Comparison of ENCODE assay signal across 8 cellular contexts in the genomic region with DNA sequence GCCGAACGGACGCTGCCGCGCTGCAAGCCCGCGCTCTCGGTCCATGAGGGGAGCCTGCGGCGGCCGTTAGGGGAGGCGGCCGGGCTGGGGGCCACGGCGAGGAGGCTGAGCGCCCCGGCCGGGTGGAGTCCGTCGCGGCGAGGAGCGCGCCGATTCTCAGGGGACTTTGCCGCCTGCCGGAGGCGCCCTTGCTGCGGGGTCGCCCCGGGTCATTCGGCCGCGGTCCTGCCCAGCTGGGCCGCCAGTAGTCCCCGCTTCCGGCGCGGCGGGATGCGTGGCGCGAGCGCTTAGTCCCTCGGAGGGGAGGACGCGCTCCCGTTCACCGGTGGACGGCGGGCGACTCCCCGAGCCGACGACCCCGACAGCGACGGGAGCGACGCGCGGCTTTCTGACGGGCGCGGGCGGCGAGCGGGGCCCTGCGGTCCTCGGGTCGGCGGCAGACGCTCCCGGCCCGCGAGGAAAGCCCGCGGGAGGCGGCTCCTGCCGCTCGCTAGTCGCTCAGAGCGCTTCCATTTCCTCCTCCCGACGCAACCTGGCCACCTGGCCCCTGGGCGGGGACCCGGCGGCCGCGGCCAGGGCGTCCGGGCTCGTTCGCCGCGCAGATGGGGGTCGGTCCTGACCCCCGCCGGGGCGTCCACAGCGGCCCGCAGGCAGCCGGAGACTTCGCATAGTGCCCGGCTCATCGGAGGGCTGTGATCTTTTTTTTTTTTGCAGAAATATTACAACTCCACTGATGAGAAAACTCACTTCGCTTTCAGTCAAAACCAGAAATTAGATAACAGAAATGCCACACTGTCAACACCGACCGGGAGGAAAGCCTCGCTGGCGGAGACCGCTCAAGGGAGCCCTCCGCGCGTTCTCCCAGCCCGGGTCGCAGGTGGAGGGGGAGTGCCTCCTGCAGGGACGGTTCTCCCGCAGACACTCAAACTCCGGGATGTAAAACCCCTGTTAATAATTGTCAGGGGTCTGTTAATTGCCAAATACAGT.
DNase-seq lines count a peak whose midpoint lies in the region; ATAC-seq lines count a peak whose summit lies in the region.

No MANE protein-coding gene starts in this region.

- peak; percentile 18 for ATAC-seq in HG03342 (IDR thresholded peaks at IDR 0.05; ENCODE audit: unreplicated experiment)

- DNase-seq in DMS79 (lab: John Stamatoyannopoulos, UW) (peak; percentile 24), GM19240 (ENCODE audit: insufficient read length, low spot score) (peak; percentile 19), OCI-M2 (lab: John Stamatoyannopoulos, UW; ENCODE audit: unreplicated experiment) (peak; percentile 87), MV-4-11 (lab: John Stamatoyannopoulos, UW) (no peak)

- H3K4me3 ChIP-seq in iPS-11a (ENCODE audit: low read depth, low read length): peak overlapping the region; percentile 61
- H3K4me3 ChIP-seq in skin epidermis: peak overlapping the region; percentile 75 to 99 (median 96)

- H3K27ac ChIP-seq in angular gyrus (ENCODE audit: low read depth, low read length) (peak overlapping the region; percentile 77), skin epidermis (peak overlapping the region; percentile 76 to 99 (median 95))
